In genomic region chr1:160284782-160285344, GRCh38 we compare ENCODE assay signal across 8 cellular contexts. TPM values are rescaled to one million over a fixed set of nuclear protein-coding genes. Genes with fewer than 3 reads are reported as not detected.
DNase-seq lines count a peak whose midpoint lies in the region; ATAC-seq and TF ChIP-seq lines count a peak whose summit lies in the region.

Gene PEX19, minus strand, starts transcription at chr1:160285133. Its CDS starts 9 bp downstream, at chr1:160285124.

- H3K9me2 ChIP-seq in SK-N-SH, result no peaks in the 10 kb centered on the region

- peak within 1 kb of the TSS; percentile 74 to 77 for H3K4me3 ChIP-seq in SK-N-SH (ENCODE audit: low read depth in 2 of 2, low read length in 1 of 2)
- peak within 1 kb of the TSS; percentile 68 to 100 for H3K4me3 ChIP-seq in gastroesophageal sphincter

- peaks cover 39 to 41% of the 10 kb centered on the region in 2 experiments for H3K36me3 ChIP-seq in SK-N-SH (replicated peaks in 1 of 2; ENCODE audit: control insufficient read depth in 1 of 2, insufficient read depth in 2 of 2, low read length in 1 of 2)
- peaks cover 2 to 53% of the 10 kb centered on the region in 2 donors for H3K36me3 ChIP-seq in gastroesophageal sphincter

- peak within 1 kb of the TSS; percentile 90 for H3K4me2 ChIP-seq in SK-N-SH

- peak within 1 kb of the TSS; percentile 86 for H2AFZ ChIP-seq in SK-N-SH (ENCODE audit: low read depth)

- H3K79me2 ChIP-seq in SK-N-SH (ENCODE audit: insufficient read depth), result peaks cover 26% of the 10 kb centered on the region

- DNase-seq in GM04504 (ENCODE audit: low read depth) (peak; percentile 83), NCI-H1048 (lab: John Stamatoyannopoulos, UW) (peak; percentile 85), SK-N-SH (peak; percentile 93), non-pigmented ciliary epithelial cell (ENCODE audit: low read depth) (peak; percentile 73), superior temporal gyrus (ENCODE audit: extremely low spot score) (peak; percentile 94)
- DNase-seq in activated naive CD4-positive, alpha-beta T cell treated with anti-CD3 and anti-CD28 coated beads, Interleukin-2, amount 50 U/mL, for 16 hours, result peak; percentile 94

- TF ChIP-seq POLR2A in gastroesophageal sphincter (IDR thresholded peaks at IDR 0.05), result peak; percentile 34 to 69

- TF ChIP-seq RAD21 in SK-N-SH (IDR thresholded peaks at IDR 0.05; ENCODE audit: low read length), result no peak

- WGBS in SK-N-SH (ENCODE audit: low lambda C conversion rate), result 2% methylated on average over 27 of the region's 27 CpGs
- 0% methylated on average over 15 to 23 of the region's 27 CpGs for WGBS in gastroesophageal sphincter (ENCODE audit: low coverage in 1 of 2), 2 donors

- peaks cover 38% of the 10 kb centered on the region for H3F3A ChIP-seq in SK-N-SH (replicated peaks; ENCODE audit: insufficient read depth)

- ATAC-seq in HG02571 (IDR thresholded peaks at IDR 0.05; ENCODE audit: unreplicated experiment), result peak; percentile 91
- ATAC-seq in gastroesophageal sphincter, result peak; percentile 99

- H3K4me1 ChIP-seq in SK-N-SH (ENCODE audit: control insufficient read depth in 1 of 2, insufficient read depth in 2 of 2, low read depth in 1 of 2, low read length in 1 of 2) (peaks cover 6 to 15% of the 10 kb centered on the region in 2 experiments), gastroesophageal sphincter (peaks cover 0 to 27% (median 12%) of the 10 kb centered on the region in 3 donors)

- no peaks in the 10 kb centered on the region for H3K27me3 ChIP-seq in SK-N-SH (ENCODE audit: insufficient read depth)
- H3K27me3 ChIP-seq in gastroesophageal sphincter, result no peaks in the 10 kb centered on the region

- POLR2A ChIA-PET in SK-N-SH (lab: Yijun Ruan, JAX), result interaction anchor here (0.7 to 1.5 kb wide), 4 partner anchors 9 to 926 kb away, joined by 3 to 6 read pairs (median 6); partner anchors contain the start of gene DCAF8

- TF ChIP-seq EP300 in SK-N-SH (IDR thresholded peaks at IDR 0.05; ENCODE audit: borderline replicate concordance in 1 of 2, low read depth in 1 of 2, low read length in 1 of 2), result no peak
- no peak for TF ChIP-seq EP300 in gastroesophageal sphincter (IDR thresholded peaks at IDR 0.05)

- no peaks in the 10 kb centered on the region for H4K20me1 ChIP-seq in SK-N-SH (ENCODE audit: insufficient read depth)

- CTCF ChIA-PET in SK-N-SH (lab: Yijun Ruan, JAX), result interaction anchor here (0.7 to 3.5 kb wide), 11 partner anchors 10 to 184 kb away, joined by 3 to 20 read pairs (median 4); no protein-coding TSS in a partner anchor

- H3K9me3 ChIP-seq in SK-N-SH, result no peaks in the 10 kb centered on the region
- H3K9me3 ChIP-seq in gastroesophageal sphincter, result no peaks in the 10 kb centered on the region

- H3K9ac ChIP-seq in SK-N-SH, result peak within 1 kb of the TSS; percentile 88

- TF ChIP-seq CTCF in SK-N-SH (IDR thresholded peaks at IDR 0.05), result no peak
- TF ChIP-seq CTCF in gastroesophageal sphincter (IDR thresholded peaks at IDR 0.05), result peak in 1 of 4 experiments; percentile 3

- peak within 1 kb of the TSS; percentile 55 to 81 for H3K27ac ChIP-seq in SK-N-SH (ENCODE audit: low read depth in 2 of 2, low read length in 1 of 2)
- H3K27ac ChIP-seq in gastroesophageal sphincter, result peak within 1 kb of the TSS; percentile 83 to 94 (median 88)

TF ChIP-seq in SK-N-SH, 30 proteins besides CTCF, POLR2A, EP300 and RAD21 (continues in another document):
- TF ChIP-seq NRF1 (IDR thresholded peaks at IDR 0.05; ENCODE audit: low read depth, low read length) (no peak), USF2 (IDR thresholded peaks at IDR 0.05; ENCODE audit: borderline replicate concordance, low read depth, low read length) (no peak), USF1 (IDR thresholded peaks at IDR 0.05; ENCODE audit: borderline replicate concordance, low read depth) (no peak), YY1 (IDR thresholded peaks at IDR 0.05; ENCODE audit: low read depth) (peak; percentile 98), MXI1 (IDR thresholded peaks at IDR 0.05; ENCODE audit: low read depth, low read length) (peak; percentile 95), FOXM1 (IDR thresholded peaks at IDR 0.05; ENCODE audit: low read depth) (no peak), FOSL2 (IDR thresholded peaks at IDR 0.05; ENCODE audit: borderline replicate concordance, low read depth) (no peak), JUND (IDR thresholded peaks at IDR 0.05) (no peak), EZH2phosphoT487 (IDR thresholded peaks at IDR 0.05; ENCODE audit: borderline replicate concordance, low read depth) (no peak), TAF1 (IDR thresholded peaks at IDR 0.05; ENCODE audit: borderline replicate concordance, low read depth, low read length) (peak; percentile 95), POLR2AphosphoS5 (IDR thresholded peaks at IDR 0.05; ENCODE audit: low read depth, low read length) (peak; percentile 92), RXRA (IDR thresholded peaks at IDR 0.05; ENCODE audit: borderline replicate concordance, low read depth) (no peak), CHD2 (IDR thresholded peaks at IDR 0.05; ENCODE audit: low read length, partially characterized antibody) (no peak)
- TF ChIP-seq, protein P1, sequence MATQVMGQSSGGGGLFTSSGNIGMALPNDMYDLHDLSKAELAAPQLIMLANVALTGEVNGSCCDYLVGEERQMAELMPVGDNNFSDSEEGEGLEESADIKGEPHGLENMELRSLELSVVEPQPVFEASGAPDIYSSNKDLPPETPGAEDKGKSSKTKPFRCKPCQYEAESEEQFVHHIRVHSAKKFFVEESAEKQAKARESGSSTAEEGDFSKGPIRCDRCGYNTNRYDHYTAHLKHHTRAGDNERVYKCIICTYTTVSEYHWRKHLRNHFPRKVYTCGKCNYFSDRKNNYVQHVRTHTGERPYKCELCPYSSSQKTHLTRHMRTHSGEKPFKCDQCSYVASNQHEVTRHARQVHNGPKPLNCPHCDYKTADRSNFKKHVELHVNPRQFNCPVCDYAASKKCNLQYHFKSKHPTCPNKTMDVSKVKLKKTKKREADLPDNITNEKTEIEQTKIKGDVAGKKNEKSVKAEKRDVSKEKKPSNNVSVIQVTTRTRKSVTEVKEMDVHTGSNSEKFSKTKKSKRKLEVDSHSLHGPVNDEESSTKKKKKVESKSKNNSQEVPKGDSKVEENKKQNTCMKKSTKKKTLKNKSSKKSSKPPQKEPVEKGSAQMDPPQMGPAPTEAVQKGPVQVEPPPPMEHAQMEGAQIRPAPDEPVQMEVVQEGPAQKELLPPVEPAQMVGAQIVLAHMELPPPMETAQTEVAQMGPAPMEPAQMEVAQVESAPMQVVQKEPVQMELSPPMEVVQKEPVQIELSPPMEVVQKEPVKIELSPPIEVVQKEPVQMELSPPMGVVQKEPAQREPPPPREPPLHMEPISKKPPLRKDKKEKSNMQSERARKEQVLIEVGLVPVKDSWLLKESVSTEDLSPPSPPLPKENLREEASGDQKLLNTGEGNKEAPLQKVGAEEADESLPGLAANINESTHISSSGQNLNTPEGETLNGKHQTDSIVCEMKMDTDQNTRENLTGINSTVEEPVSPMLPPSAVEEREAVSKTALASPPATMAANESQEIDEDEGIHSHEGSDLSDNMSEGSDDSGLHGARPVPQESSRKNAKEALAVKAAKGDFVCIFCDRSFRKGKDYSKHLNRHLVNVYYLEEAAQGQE (IDR thresholded peaks at IDR 0.05; ENCODE audit: low read depth, low read length), result 0 out of 2 replicates have a peak, but pooled peaks have one; percentile 38
- TF ChIP-seq, protein P2, sequence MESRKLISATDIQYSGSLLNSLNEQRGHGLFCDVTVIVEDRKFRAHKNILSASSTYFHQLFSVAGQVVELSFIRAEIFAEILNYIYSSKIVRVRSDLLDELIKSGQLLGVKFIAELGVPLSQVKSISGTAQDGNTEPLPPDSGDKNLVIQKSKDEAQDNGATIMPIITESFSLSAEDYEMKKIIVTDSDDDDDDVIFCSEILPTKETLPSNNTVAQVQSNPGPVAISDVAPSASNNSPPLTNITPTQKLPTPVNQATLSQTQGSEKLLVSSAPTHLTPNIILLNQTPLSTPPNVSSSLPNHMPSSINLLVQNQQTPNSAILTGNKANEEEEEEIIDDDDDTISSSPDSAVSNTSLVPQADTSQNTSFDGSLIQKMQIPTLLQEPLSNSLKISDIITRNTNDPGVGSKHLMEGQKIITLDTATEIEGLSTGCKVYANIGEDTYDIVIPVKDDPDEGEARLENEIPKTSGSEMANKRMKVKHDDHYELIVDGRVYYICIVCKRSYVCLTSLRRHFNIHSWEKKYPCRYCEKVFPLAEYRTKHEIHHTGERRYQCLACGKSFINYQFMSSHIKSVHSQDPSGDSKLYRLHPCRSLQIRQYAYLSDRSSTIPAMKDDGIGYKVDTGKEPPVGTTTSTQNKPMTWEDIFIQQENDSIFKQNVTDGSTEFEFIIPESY (IDR thresholded peaks at IDR 0.05; ENCODE audit: borderline replicate concordance, low read depth), result 0 out of 2 replicates have a peak, but pooled peaks have one; percentile 34
- TF ChIP-seq, protein P3, sequence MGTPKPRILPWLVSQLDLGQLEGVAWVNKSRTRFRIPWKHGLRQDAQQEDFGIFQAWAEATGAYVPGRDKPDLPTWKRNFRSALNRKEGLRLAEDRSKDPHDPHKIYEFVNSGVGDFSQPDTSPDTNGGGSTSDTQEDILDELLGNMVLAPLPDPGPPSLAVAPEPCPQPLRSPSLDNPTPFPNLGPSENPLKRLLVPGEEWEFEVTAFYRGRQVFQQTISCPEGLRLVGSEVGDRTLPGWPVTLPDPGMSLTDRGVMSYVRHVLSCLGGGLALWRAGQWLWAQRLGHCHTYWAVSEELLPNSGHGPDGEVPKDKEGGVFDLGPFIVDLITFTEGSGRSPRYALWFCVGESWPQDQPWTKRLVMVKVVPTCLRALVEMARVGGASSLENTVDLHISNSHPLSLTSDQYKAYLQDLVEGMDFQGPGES (IDR thresholded peaks at IDR 0.05; ENCODE audit: low read depth, low read length), result peak; percentile 35; the same call in 1 of the 2 replicates

RNA-seq across cellular contexts. Expression of gene PEX19, which starts in this region (rescaled TPM):
- polyA plus RNA-seq in SK-N-SH (2012; rRNA removed), result 31.4 and 52.1 TPM in 2 replicates
- 34.9 and 45.9 TPM in 2 replicates for polyA plus RNA-seq in SK-N-SH (2012; cell fraction: cytosol; rRNA removed)
- 24.8 and 42.2 TPM in 2 replicates for polyA plus RNA-seq in SK-N-SH (2012; cell fraction: nucleus; rRNA removed)
- 10 to 100 TPM; 50.0 to 96.8 (median 61.1) TPM for total RNA-seq in gastroesophageal sphincter

Comparison
In these comparisons a context has a peak if more than half of its experiments do, and no peak if none do; other contexts are left out.
1. Peak in every context shown above with its lines: DNase-seq, ATAC-seq, H3K4me3 ChIP-seq and H3K27ac ChIP-seq.